9 cellular contexts compared by ENCODE assay signal in genomic region chr12:7989827-7990491, GRCh38. TPM values are rescaled to one million over a fixed set of nuclear protein-coding genes. Genes with fewer than 3 reads are reported as not detected.
A peak's percentile ranks its signal among the peaks of the same experiment; 100 is the strongest.
DNase-seq lines count a peak whose midpoint lies in the region; ATAC-seq and TF ChIP-seq lines count a peak whose summit lies in the region.
"Had no signal": no experiment of that assay in that cellular context is flagged by ENCODE, and none has a peak within 500 bp of the region (broad histone marks: within the 10 kb centered on the region; RNA-seq: fewer than 3 reads in every experiment).

No MANE protein-coding gene starts in this region.

- H3K9ac ChIP-seq in trophoblast cell (ENCODE audit: low read length), result no peak overlapping the region

- H3K4me1 ChIP-seq in trophoblast cell (ENCODE audit: control insufficient read depth in 1 of 2, insufficient read depth in 2 of 2, low read length in 2 of 2) (peaks cover 10 to 17% of the 10 kb centered on the region in 2 experiments), HAP-1 (no peaks in the 10 kb centered on the region)
- H3K4me1 ChIP-seq: tibial artery had no signal

- no peak overlapping the region for H2BK5ac ChIP-seq in trophoblast cell (ENCODE audit: low read depth, low read length, poor library complexity)

- peaks cover 16% of the 10 kb centered on the region for H3K79me1 ChIP-seq in trophoblast cell (ENCODE audit: low read length)

- H3K4ac ChIP-seq in trophoblast cell (ENCODE audit: low read depth, low read length), result no peak overlapping the region

- H3K36me3 ChIP-seq in trophoblast cell (ENCODE audit: control insufficient read depth in 1 of 2, insufficient read depth in 2 of 2, low read length in 2 of 2) (no peaks in the 10 kb centered on the region), HAP-1 (replicated peaks) (no peaks in the 10 kb centered on the region)
- H3K36me3 ChIP-seq: tibial artery had no signal

- no peak overlapping the region for H4K8ac ChIP-seq in trophoblast cell (ENCODE audit: low read depth, low read length)

- no CpG with 5 or more reads among the region's 6 CpGs for WGBS in trophoblast cell (ENCODE audit: extremely low coverage, insufficient coverage, insufficient read length)

- no peak overlapping the region for H2BK120ac ChIP-seq in trophoblast cell (ENCODE audit: insufficient read depth, low read length, poor library complexity)

- H2AFZ ChIP-seq in trophoblast cell (ENCODE audit: insufficient read depth, low read length, poor library complexity), result no peak overlapping the region

- no peak overlapping the region for H3K18ac ChIP-seq in trophoblast cell (ENCODE audit: low read length)

- DNase-seq in T-helper 1 cell (peak; percentile 17 to 95 (median 36)), trophoblast cell (peak; percentile 81 to 93), HAP-1 (ENCODE audit: low spot score in 2 of 2) (no peak), posterior cingulate gyrus (no peak), foreskin fibroblast (no peak), NCI-H1417 (lab: John Stamatoyannopoulos, UW) (no peak)
- DNase-seq in activated naive CD8-positive, alpha-beta T cell treated with anti-CD3 and anti-CD28 coated beads, Interleukin-2, amount 50 U/mL, for 16 hours (ENCODE audit: low read depth, low spot score), result peak; percentile 12

- intact Hi-C loops in posterior cingulate gyrus (cut with DNase I), result no loop called here

- no peaks in the 10 kb centered on the region for H3K27me3 ChIP-seq in trophoblast cell (ENCODE audit: insufficient read depth, low read length)
- no peaks in the 10 kb centered on the region for H3K27me3 ChIP-seq in HAP-1 (ENCODE audit: low read depth)
- H3K27me3 ChIP-seq: tibial artery had no signal

- TF ChIP-seq CTCF in foreskin fibroblast (IDR thresholded peaks at IDR 0.05; ENCODE audit: low read depth, low read length), result no peak

- H3K27ac ChIP-seq in trophoblast cell (ENCODE audit: low read depth, low read length), result peak overlapping the region; percentile 62
- H3K27ac ChIP-seq: tibial artery had no signal

- no peak overlapping the region for H3K4me3 ChIP-seq in trophoblast cell (ENCODE audit: low read depth, low read length)
- no peak overlapping the region for H3K4me3 ChIP-seq in HAP-1
- no peak overlapping the region for H3K4me3 ChIP-seq in foreskin fibroblast (ENCODE audit: low read depth in 1 of 2, low read length in 2 of 2)
- H3K4me3 ChIP-seq: tibial artery had no signal

- no peak overlapping the region for H3K4me2 ChIP-seq in trophoblast cell (ENCODE audit: low read length)

- no peak overlapping the region for H3K23ac ChIP-seq in trophoblast cell (ENCODE audit: low read length)

- H4K12ac ChIP-seq in trophoblast cell (ENCODE audit: low read depth, low read length), result no peak overlapping the region

- in situ Hi-C loops in HAP-1 (cut with MboI; ENCODE audit: low sequenced_read_pairs), result no loop called here

- H2BK12ac ChIP-seq in trophoblast cell (ENCODE audit: low read length), result no peak overlapping the region

- peak; percentile 38 for ATAC-seq in GM18867 (IDR thresholded peaks at IDR 0.05; ENCODE audit: unreplicated experiment)

- H4K91ac ChIP-seq in trophoblast cell (ENCODE audit: low read depth, low read length), result no peak overlapping the region

- peaks cover 3% of the 10 kb centered on the region for H3K79me2 ChIP-seq in trophoblast cell (ENCODE audit: control insufficient read depth, insufficient read depth, low read length, poor library complexity)

- H3K9me3 ChIP-seq in trophoblast cell (ENCODE audit: insufficient read depth, low read depth, low read length) (no peaks in the 10 kb centered on the region), HAP-1 (no peaks in the 10 kb centered on the region)
- H3K9me3 ChIP-seq: tibial artery had no signal

- no peak overlapping the region for H3K14ac ChIP-seq in trophoblast cell (ENCODE audit: low read length)

- H2AK5ac ChIP-seq in trophoblast cell (ENCODE audit: low read length), result no peak overlapping the region

RNA-seq across cellular contexts. Expression of gene FOXJ2, which starts 42.6 kb away (rescaled TPM):
- polyA plus RNA-seq in trophoblast cell (2013), result 22.7 TPM in 2 replicates

RNA-seq across cellular contexts. Expression of gene SLC2A3, which starts 54.0 kb away (rescaled TPM):
- 1,584 and 1,664 TPM in 2 replicates for polyA plus RNA-seq in trophoblast cell (2013)

Comparison
In these comparisons a context has a peak if more than half of its experiments do, and no peak if none do; other contexts are left out.
1. DNase-seq: peak in T-helper 1 cell (5 of 5), activated naive CD8-positive, alpha-beta T cell treated with anti-CD3 and anti-CD28 coated beads, Interleukin-2, amount 50 U/mL, for 16 hours (single experiment) and trophoblast cell (2 of 2); none in HAP-1 (0 of 2), posterior cingulate gyrus (0 of 10), foreskin fibroblast (0 of 2) and NCI-H1417 (0 of 3).